ENCODE assay signal across 32 cellular contexts in the genomic region with DNA sequence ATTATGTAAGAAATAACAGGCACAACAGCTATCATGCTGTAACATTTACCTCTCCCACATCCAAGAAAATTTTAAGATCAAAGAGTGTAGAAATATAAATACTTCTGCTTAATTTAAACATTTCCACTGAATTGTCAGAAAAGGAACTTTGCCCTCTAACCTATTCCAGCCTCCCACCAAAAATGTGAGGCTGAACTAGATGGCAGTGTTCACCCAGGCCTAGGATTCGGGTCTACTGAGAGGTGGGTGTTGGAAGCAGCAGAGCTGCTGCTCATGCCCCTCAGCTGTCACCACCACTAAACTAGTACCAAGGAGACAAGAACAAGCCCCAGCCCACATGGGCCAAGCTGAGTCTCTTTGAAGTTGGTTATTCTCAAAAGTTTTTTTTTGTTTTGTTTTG. TPM values are rescaled to one million over a fixed set of nuclear protein-coding genes. Genes with fewer than 3 reads are reported as not detected.
"Had no signal": no experiment of that assay in that cellular context is flagged by ENCODE, and none has a peak within 500 bp of the region (broad histone marks: within the 10 kb centered on the region; RNA-seq: fewer than 3 reads in every experiment).

No MANE protein-coding gene starts in this region.

- ATAC-seq: left colon; left lung; lower lobe of right lung; natural killer cell treated with Interleukin-12 subunit alpha and Interleukin-12 subunit beta and Interleukin-15 and Interleukin-18, amount 100 ng/mL, for 72 hours; pancreas; right cardiac atrium; stimulated activated effector memory CD8-positive, alpha-beta T cell treated with anti-CD3 and anti-CD28 coated beads, Interleukin-12 subunit alpha, Interleukin-12 subunit beta, amount 100 ng/mL, for 72 hours had no signal

- H3K27ac ChIP-seq: left lung, lower lobe of right lung, pancreas, prostate gland, sigmoid colon, spleen, suprapubic skin, thoracic aorta, tibial nerve, uterus had no signal

- H3K4me3 ChIP-seq: left lung, lower lobe of right lung, pancreas, prostate gland, sigmoid colon, spleen, suprapubic skin, thoracic aorta, tibial nerve, uterus had no signal

- H3K9me3 ChIP-seq: lower lobe of right lung, pancreas, prostate gland, sigmoid colon, suprapubic skin, thoracic aorta, uterus had no signal

- FAIRE-seq: islet of Langerhans, kidney, pancreas, small intestine had no signal

- H3K27ac Mint-ChIP-seq: immature natural killer cell; natural killer cell treated with Interleukin-12 subunit alpha and Interleukin-12 subunit beta and Interleukin-15 and Interleukin-18, amount 100 ng/mL, for 72 hours; stimulated activated effector memory CD8-positive, alpha-beta T cell treated with anti-CD3 and anti-CD28 coated beads, Interleukin-12 subunit alpha, Interleukin-12 subunit beta, amount 100 ng/mL, for 72 hours; type B pancreatic cell had no signal

- H3K4me1 ChIP-seq: left lung, lower lobe of right lung, pancreas, prostate gland, sigmoid colon, spleen, suprapubic skin, tibial nerve, uterus had no signal

- H3K27me3 ChIP-seq: left lung, pancreas, sigmoid colon, spleen, suprapubic skin, tibial nerve, uterus had no signal

- H3K4me1 Mint-ChIP-seq: immature natural killer cell; neural crest cell; stimulated activated effector memory CD8-positive, alpha-beta T cell treated with anti-CD3 and anti-CD28 coated beads, Interleukin-12 subunit alpha, Interleukin-12 subunit beta, amount 100 ng/mL, for 72 hours had no signal

- H3K4me3 Mint-ChIP-seq: immature natural killer cell; natural killer cell treated with Interleukin-12 subunit alpha and Interleukin-12 subunit beta and Interleukin-15 and Interleukin-18, amount 100 ng/mL, for 72 hours; neural crest cell; stimulated activated effector memory CD8-positive, alpha-beta T cell treated with anti-CD3 and anti-CD28 coated beads, Interleukin-12 subunit alpha, Interleukin-12 subunit beta, amount 100 ng/mL, for 72 hours; type B pancreatic cell had no signal

- H3K36me3 ChIP-seq: uterus had no signal

- H3K27me3 Mint-ChIP-seq: natural killer cell treated with Interleukin-12 subunit alpha and Interleukin-12 subunit beta and Interleukin-15 and Interleukin-18, amount 100 ng/mL, for 72 hours; type B pancreatic cell had no signal

- DNase-seq: hypothalamus; immature natural killer cell; kidney; left colon; left lung; lower lobe of right lung; mammary epithelial cell; mesenchymal stem cell; nucleus accumbens; pancreas; posterior cingulate gyrus; retina; right cardiac atrium; sigmoid colon; small intestine; spleen; stimulated activated CD4-positive, alpha-beta T cell treated with anti-CD3 and anti-CD28 coated beads, Interleukin-4, amount 100 ng/mL, for 24 hours; stimulated activated naive CD4-positive, alpha-beta T cell; uterus had no signal

- H3K9me3 Mint-ChIP-seq: natural killer cell treated with Interleukin-12 subunit alpha and Interleukin-12 subunit beta and Interleukin-15 and Interleukin-18, amount 100 ng/mL, for 72 hours; neural crest cell; stimulated activated effector memory CD8-positive, alpha-beta T cell treated with anti-CD3 and anti-CD28 coated beads, Interleukin-12 subunit alpha, Interleukin-12 subunit beta, amount 100 ng/mL, for 72 hours; type B pancreatic cell had no signal

RNA-seq across cellular contexts. Expression of a gene that starts 31.3 kb away (rescaled TPM):
- total RNA-seq: left colon, liver, mammary epithelial cell, mucosa of gallbladder, neural crest cell, osteoblast, prostate gland, right cardiac atrium, sigmoid colon, subcutaneous adipose tissue, thoracic aorta, tibial nerve, uterus had no signal
- polyA plus RNA-seq: immature natural killer cell, liver, mammary epithelial cell, pancreas, right cardiac atrium had no signal
